Comparison of ENCODE assay signal across 8 cellular contexts in genomic region chr3:186614597-186615483, GRCh38. TPM values are rescaled to one million over a fixed set of nuclear protein-coding genes. Genes with fewer than 3 reads are reported as not detected.
DNase-seq lines count a peak whose midpoint lies in the region; ATAC-seq lines count a peak whose summit lies in the region.

No MANE protein-coding gene starts in this region.

- CTCF ChIA-PET in T-cell (lab: Charles Lee): interaction anchor here (0.5 to 4.6 kb wide), 37 partner anchors 9 to 770 kb away, joined by 3 to 42 read pairs (median 4); partner anchors contain the start of genes DNAJB11 (in 1 of the 2), RPL39L (in 1 of the 2) and TBCCD1 (in 1 of the 2)

- POLR2A ChIA-PET in T-cell (lab: Charles Lee): interaction anchor here (0.5 to 1.9 kb wide), 4 partner anchors 44 to 636 kb away, joined by 3 to 8 read pairs (median 4); partner anchors contain the start of genes DNAJB11 (in 1 of the 2) and EIF4A2 (in 1 of the 2)

- H3K27me3 Mint-ChIP-seq in T-cell: peaks cover 21 to 30% of the 10 kb centered on the region in 2 donors

- no peaks in the 10 kb centered on the region for H3K9me3 Mint-ChIP-seq in T-cell

- peak overlapping the region; percentile 53 to 75 for H3K27ac Mint-ChIP-seq in T-cell

- peaks cover 20 to 22% (median 21%) of the 10 kb centered on the region in 3 donors for H3K4me1 Mint-ChIP-seq in T-cell

- H3K4me3 Mint-ChIP-seq in T-cell: peak overlapping the region; percentile 15 to 52 (median 50)

- intact Hi-C loops in left cardiac atrium (cut with DNase I): loop anchor here (2.0 to 10.0 kb wide), 5 partner anchors 138 to 630 kb away; no protein-coding TSS in a partner anchor

- ATAC-seq in GM21717 (IDR thresholded peaks at IDR 0.05; ENCODE audit: unreplicated experiment) (peak; percentile 42), T-cell (replicated peaks in 1 of 4) (peak; percentile 51 to 67 (median 60)), left cardiac atrium (peak; percentile 63 to 64), HG02623 (IDR thresholded peaks at IDR 0.05; ENCODE audit: unreplicated experiment) (no peak)

- no peaks in the 10 kb centered on the region for H3K36me3 Mint-ChIP-seq in T-cell

- DNase-seq in CMK (ENCODE audit: low read depth): peak; percentile 58
- peak; percentile 82 for DNase-seq in NCI-H1105 treated with DMSO at 0.1 percent for 48 hours (lab: John Stamatoyannopoulos, UW)
- DNase-seq in T-cell: peak; percentile 35 to 77 (median 63)
- peak; percentile 41 for DNase-seq in activated naive CD8-positive, alpha-beta T cell treated with anti-CD3 and anti-CD28 coated beads, Interleukin-2, amount 50 U/mL, for 16 hours (ENCODE audit: low read depth, low spot score)
- DNase-seq in left cardiac atrium: peak; percentile 66
- peak; percentile 88 for DNase-seq in retina

RNA-seq across cellular contexts. Expression of gene AHSG, which starts 2.0 kb away (rescaled TPM):
- total RNA-seq in T-cell (1 to 10 TPM in 3 of 5 donors, not detected in 2; 1.8 to 1.9 (median 1.9) TPM), left cardiac atrium (under 1 TPM; 0.13 to 0.15 TPM)

RNA-seq across cellular contexts. Expression of gene FETUB, which starts 25.4 kb away (rescaled TPM):
- total RNA-seq in T-cell (not detected), left cardiac atrium (not detected)

RNA-seq across cellular contexts. Expression of gene DNAJB11, which starts 44.3 kb away (rescaled TPM):
- total RNA-seq in T-cell (10 to 100 TPM; 28.7 to 65.4 (median 31.7) TPM), left cardiac atrium (10 to 100 TPM; 43.6 to 52.8 TPM)

RNA-seq across cellular contexts. Expression of gene TBCCD1, which starts 47.7 kb away (rescaled TPM):
- total RNA-seq in T-cell: 10 to 100 TPM; 16.1 to 17.4 (median 16.5) TPM
- 1 to 10 TPM; 6.8 to 7.8 TPM for total RNA-seq in left cardiac atrium

RNA-seq across cellular contexts. Expression of gene HRG, which starts 51.0 kb away (rescaled TPM):
- under 1 TPM in 1 of 5 donors, not detected in 4; 0.38 TPM for total RNA-seq in T-cell
- total RNA-seq in left cardiac atrium: under 1 TPM in 1 of 2 donors, not detected in 1; 0.16 TPM
